Comparison of ENCODE assay signal across 9 cellular contexts in genomic region chr5:172733179-172733973, GRCh38. TPM values are rescaled to one million over a fixed set of nuclear protein-coding genes. Genes with fewer than 3 reads are reported as not detected.
DNase-seq lines count a peak whose midpoint lies in the region; ATAC-seq and TF ChIP-seq lines count a peak whose summit lies in the region.
"Had no signal": no experiment of that assay in that cellular context is flagged by ENCODE, and none has a peak within 500 bp of the region (broad histone marks: within the 10 kb centered on the region; RNA-seq: fewer than 3 reads in every experiment).

No MANE protein-coding gene starts in this region.

- DNase-seq in HS-5 (ENCODE audit: low read depth) (peak; percentile 97), coronary artery (ENCODE audit: low spot score) (peak; percentile 91), lower lobe of right lung (peak; percentile 78), thyroid gland (peak; percentile 45 to 53), NCI-H526 (lab: John Stamatoyannopoulos, UW) (no peak), Ammon's horn (ENCODE audit: low spot score) (no peak)
- DNase-seq in activated naive CD4-positive, alpha-beta T cell treated with Interleukin-2 at 50 U/mL for 16 hours, result no peak
- DNase-seq: stimulated activated naive CD8-positive, alpha-beta T cell treated with anti-CD3 and anti-CD28 coated beads, Interleukin-15, amount 100 ng/mL, for 72 hours had no signal

- TF ChIP-seq POLR2A in thyroid gland (IDR thresholded peaks at IDR 0.05), result peak in 1 of 2 donors; percentile 24

- H3K27ac ChIP-seq in coronary artery, result peak overlapping the region; percentile 90 to 94
- H3K27ac ChIP-seq in lower lobe of right lung, result peak overlapping the region; percentile 97
- H3K27ac ChIP-seq in thyroid gland, result peak overlapping the region; percentile 76 to 83 (median 80)

- peak overlapping the region; percentile 34 for H3K4me3 ChIP-seq in coronary artery
- no peak overlapping the region for H3K4me3 ChIP-seq in lower lobe of right lung
- H3K4me3 ChIP-seq in thyroid gland (replicated peaks in 1 of 3), result no peak overlapping the region

- H3K9me3 ChIP-seq in lower lobe of right lung (no peaks in the 10 kb centered on the region), thyroid gland (no peaks in the 10 kb centered on the region)

- H3K36me3 ChIP-seq in lower lobe of right lung, result no peaks in the 10 kb centered on the region
- no peaks in the 10 kb centered on the region for H3K36me3 ChIP-seq in thyroid gland

- H3K4me1 ChIP-seq in lower lobe of right lung (peaks cover 30% of the 10 kb centered on the region), thyroid gland (peaks cover 4 to 31% of the 10 kb centered on the region in 2 donors)

- intact Hi-C loops in lower lobe of right lung (cut with DNase I), result no loop called here
- intact Hi-C loops in thyroid gland (cut with DNase I), result no loop called here

- 63 to 64% methylated on average over 9 to 13 of the region's 15 CpGs for WGBS in thyroid gland, 2 donors

- H3K27me3 ChIP-seq in lower lobe of right lung (ENCODE audit: low read depth) (no peaks in the 10 kb centered on the region), thyroid gland (no peaks in the 10 kb centered on the region)

- ATAC-seq in lower lobe of right lung (peak; percentile 88 to 91), HG03565 (IDR thresholded peaks at IDR 0.05; ENCODE audit: unreplicated experiment) (no peak)
- ATAC-seq: stimulated activated naive CD8-positive, alpha-beta T cell treated with anti-CD3 and anti-CD28 coated beads, Interleukin-15, amount 100 ng/mL, for 72 hours had no signal

- TF ChIP-seq CTCF in coronary artery (IDR thresholded peaks at IDR 0.05) (no peak), lower lobe of right lung (IDR thresholded peaks at IDR 0.05) (no peak), thyroid gland (IDR thresholded peaks at IDR 0.05) (no peak)

RNA-seq across cellular contexts. Expression of gene DUSP1, which starts 37.6 kb away (rescaled TPM):
- total RNA-seq in lower lobe of right lung, result 367 TPM
- total RNA-seq in thyroid gland, result 1,000 to 10,000 TPM in 1 of 4 donors, 100 to 1,000 TPM in 3; 613 to 1,025 (median 690) TPM

Comparison
In these comparisons a context has a peak if more than half of its experiments do, and no peak if none do; other contexts are left out.
1. DNase-seq: peak in HS-5 (single experiment), coronary artery (single experiment), lower lobe of right lung (single experiment) and thyroid gland (2 of 2); none in NCI-H526 (0 of 2), activated naive CD4-positive, alpha-beta T cell treated with Interleukin-2 at 50 U/mL for 16 hours (single experiment) and Ammon's horn (single experiment).
2. Peak in every context shown above with its lines, with median percentiles within 50 percentile points of each other: H3K27ac ChIP-seq.